In genomic region chr16:57564571-57565270, GRCh38 we compare ENCODE assay signal across 17 cellular contexts. TPM values are rescaled to one million over a fixed set of nuclear protein-coding genes. Genes with fewer than 3 reads are reported as not detected.
A peak's percentile ranks its signal among the peaks of the same experiment; 100 is the strongest.
DNase-seq lines count a peak whose midpoint lies in the region; ATAC-seq and TF ChIP-seq lines count a peak whose summit lies in the region.
"Had no signal": no experiment of that assay in that cellular context is flagged by ENCODE, and none has a peak within 500 bp of the region (broad histone marks: within the 10 kb centered on the region; RNA-seq: fewer than 3 reads in every experiment).

No MANE protein-coding gene starts in this region.

- peak overlapping the region; percentile 95 for H3K27ac Mint-ChIP-seq in stimulated activated effector memory CD8-positive, alpha-beta T cell treated with anti-CD3 and anti-CD28 coated beads, Interleukin-12 subunit alpha, Interleukin-12 subunit beta, amount 100 ng/mL, for 72 hours
- peak overlapping the region in 1 of 3 experiments; percentile 1; a peak in 2 of 7 replicates for H3K27ac Mint-ChIP-seq in H9
- H3K27ac Mint-ChIP-seq: activated B cell treated with CpG ODN at 0.5 μM for 24 hours, nephron progenitor cell had no signal

- peaks cover 20% of the 10 kb centered on the region for H3K27me3 Mint-ChIP-seq in H9 (ENCODE audit: low read depth)
- H3K27me3 Mint-ChIP-seq: activated B cell treated with CpG ODN at 0.5 μM for 24 hours, IgD-negative memory B cell had no signal

- H2BK15ac ChIP-seq in H9 (ENCODE audit: low read depth, low read length): no peak overlapping the region

- no peaks in the 10 kb centered on the region for H3K79me1 ChIP-seq in H9 (ENCODE audit: insufficient read depth, low read depth, low read length, poor library complexity, severe bottlenecking)

- H3K27me3 ChIP-seq in H9 (ENCODE audit: insufficient read depth, low read length): no peaks in the 10 kb centered on the region

- H3K23ac ChIP-seq in H9 (ENCODE audit: insufficient read length, low read depth, low read length): no peak overlapping the region

- no peak overlapping the region for H4K8ac ChIP-seq in H9 (replicated peaks; ENCODE audit: insufficient read length, low read depth, low read length)

- H2BK20ac ChIP-seq in H9 (ENCODE audit: low read depth, low read length, poor library complexity, severe bottlenecking): no peak overlapping the region

- H3K4me2 ChIP-seq in H9 (ENCODE audit: insufficient read depth, insufficient read length, low read length): no peak overlapping the region

- H3K14ac ChIP-seq in H9 (ENCODE audit: insufficient read depth, low read length): no peak overlapping the region

- no peaks in the 10 kb centered on the region for H3K4me1 ChIP-seq in H9 (ENCODE audit: insufficient read depth, low read length)
- H3K4me1 ChIP-seq: gastrocnemius medialis, tibial nerve had no signal

- no CpG with 5 or more reads among the region's 10 CpGs for WGBS in H9 (ENCODE audit: extremely low coverage, insufficient read length, low lambda C conversion rate)

- no peaks in the 10 kb centered on the region for H3K9me3 ChIP-seq in H9 (ENCODE audit: control insufficient read depth, low read depth, low read length)
- H3K9me3 ChIP-seq: gastrocnemius medialis had no signal

- H2BK120ac ChIP-seq in H9 (ENCODE audit: low read depth, low read length, poor library complexity, severe bottlenecking): no peak overlapping the region

- no peak overlapping the region for H2AK5ac ChIP-seq in H9 (ENCODE audit: insufficient read length, low read length)

- no peak overlapping the region for H2BK5ac ChIP-seq in H9 (ENCODE audit: insufficient read length, low read length)

- H4K20me1 ChIP-seq in H9 (ENCODE audit: control insufficient read depth, insufficient read depth, insufficient read length): no peaks in the 10 kb centered on the region

- no peak overlapping the region for H3K27ac ChIP-seq in H9 (ENCODE audit: insufficient read length, low read depth, low read length)
- H3K27ac ChIP-seq: gastrocnemius medialis, tibial nerve had no signal

- no peak overlapping the region for H4K91ac ChIP-seq in H9 (ENCODE audit: insufficient read length, low read depth, low read length)

- ATAC-seq in SK-N-SH treated with all-trans-retinoic acid at 6 μM for 48 hours: peak; percentile 48
- no peak for ATAC-seq in stimulated activated effector memory CD8-positive, alpha-beta T cell treated with anti-CD3 and anti-CD28 coated beads, Interleukin-12 subunit alpha, Interleukin-12 subunit beta, amount 100 ng/mL, for 72 hours
- ATAC-seq in HG03432 (IDR thresholded peaks at IDR 0.05; ENCODE audit: unreplicated experiment): no peak
- no peak for ATAC-seq in HG02798 (IDR thresholded peaks at IDR 0.05; ENCODE audit: poor library complexity, unreplicated experiment)
- ATAC-seq: gastrocnemius medialis had no signal

- no peak overlapping the region for H3T11ph ChIP-seq in H9 (ENCODE audit: low read length)

- H2AFZ ChIP-seq in H9 (ENCODE audit: low read length): no peak overlapping the region

- H3K4ac ChIP-seq in H9 (ENCODE audit: low read depth, low read length): no peak overlapping the region

- H2BK12ac ChIP-seq in H9 (ENCODE audit: insufficient read length, low read depth, low read length): no peak overlapping the region

- H3K9me3 Mint-ChIP-seq in stimulated activated effector memory CD8-positive, alpha-beta T cell treated with anti-CD3 and anti-CD28 coated beads, Interleukin-12 subunit alpha, Interleukin-12 subunit beta, amount 100 ng/mL, for 72 hours: peaks cover 11% of the 10 kb centered on the region
- H3K9me3 Mint-ChIP-seq in H9: peaks cover 17 to 30% of the 10 kb centered on the region in 2 experiments
- H3K9me3 Mint-ChIP-seq: IgD-negative memory B cell had no signal

- no peak overlapping the region for H3K18ac ChIP-seq in H9 (ENCODE audit: insufficient read length, low read depth, low read length)

- H3K79me2 ChIP-seq in H9 (ENCODE audit: insufficient read depth, low read length): no peaks in the 10 kb centered on the region

- no peak overlapping the region for H3K4me3 Mint-ChIP-seq in stimulated activated effector memory CD8-positive, alpha-beta T cell treated with anti-CD3 and anti-CD28 coated beads, Interleukin-12 subunit alpha, Interleukin-12 subunit beta, amount 100 ng/mL, for 72 hours
- H3K4me3 Mint-ChIP-seq in H9: no peak overlapping the region
- H3K4me3 Mint-ChIP-seq: activated B cell treated with CpG ODN at 0.5 μM for 24 hours, IgD-negative memory B cell, nephron progenitor cell had no signal

- H3K9ac ChIP-seq in H9 (ENCODE audit: extremely low read depth, insufficient read length, low read length): no peak overlapping the region

- no peak for TF ChIP-seq CTCF in fibroblast of mammary gland (conservative IDR thresholded peaks at IDR 0.05; ENCODE audit: control insufficient read depth, insufficient read depth, low read depth, low read length)
- TF ChIP-seq CTCF in H9 (conservative IDR thresholded peaks at IDR 0.05): no peak

- H4K5ac ChIP-seq in H9 (ENCODE audit: insufficient read length, low read depth, low read length): no peak overlapping the region

- peaks cover 100% of the 10 kb centered on the region for H3K36me3 Mint-ChIP-seq in stimulated activated effector memory CD8-positive, alpha-beta T cell treated with anti-CD3 and anti-CD28 coated beads, Interleukin-12 subunit alpha, Interleukin-12 subunit beta, amount 100 ng/mL, for 72 hours
- peaks cover 23 to 34% (median 27%) of the 10 kb centered on the region in 3 experiments for H3K36me3 Mint-ChIP-seq in H9 (ENCODE audit: insufficient read depth in 1 of 3, low read depth in 3 of 3)

- peak; percentile 46 for DNase-seq in activated CD8-positive, alpha-beta memory T cell treated with anti-CD3 and anti-CD28 coated beads for 24 hours
- no peak for DNase-seq in activated CD8-positive, alpha-beta memory T cell treated with anti-CD3 and anti-CD28 coated beads, Interleukin-2, amount 50 U/mL, for 4 hours
- peak; percentile 51 for DNase-seq in fibroblast of mammary gland (ENCODE audit: low read depth)
- DNase-seq in stimulated activated effector memory CD8-positive, alpha-beta T cell treated with anti-CD3 and anti-CD28 coated beads, Interleukin-12 subunit alpha, Interleukin-12 subunit beta, amount 100 ng/mL, for 72 hours (ENCODE audit: low spot score in 2 of 2): no peak
- DNase-seq in H9: no peak
- DNase-seq: activated B cell treated with CpG ODN at 0.5 μM for 24 hours; activated effector memory CD4-positive, alpha-beta T cell treated with Interleukin-2 at 50 U/mL for 16 hours; gastrocnemius medialis; GOT3; NCI-H1694; nephron progenitor cell; small intestine had no signal

- H3K4me3 ChIP-seq in fibroblast of mammary gland (ENCODE audit: control insufficient read depth, low read depth, low read length): no peak overlapping the region
- H3K4me3 ChIP-seq: gastrocnemius medialis, tibial nerve had no signal

- H3K4me1 Mint-ChIP-seq in stimulated activated effector memory CD8-positive, alpha-beta T cell treated with anti-CD3 and anti-CD28 coated beads, Interleukin-12 subunit alpha, Interleukin-12 subunit beta, amount 100 ng/mL, for 72 hours: peaks cover 83% of the 10 kb centered on the region
- peaks cover 0 to 4% of the 10 kb centered on the region in 2 experiments; a peak in 1 of 4 replicates for H3K4me1 Mint-ChIP-seq in H9

- H3K56ac ChIP-seq in H9 (ENCODE audit: insufficient read length, low read depth, low read length): no peak overlapping the region

- no peaks in the 10 kb centered on the region for H3K23me2 ChIP-seq in H9 (ENCODE audit: insufficient read length, low read depth, low read length, poor library complexity, severe bottlenecking)

TF ChIP-seq in SK-N-SH treated with all-trans-retinoic acid at 6 μM for 48 hours, 23 proteins besides CTCF, POLR2A, EP300 and RAD21 (continues in another document):
- TF ChIP-seq GLIS3 (CRISPR knock-in tag; IDR thresholded peaks at IDR 0.05) (no peak), ZFP3 (CRISPR knock-in tag; IDR thresholded peaks at IDR 0.05) (no peak), PPARA (CRISPR knock-in tag; IDR thresholded peaks at IDR 0.05; ENCODE audit: borderline replicate concordance) (no peak), ZNF8 (CRISPR knock-in tag; IDR thresholded peaks at IDR 0.05) (no peak), TSHZ2 (CRISPR knock-in tag; IDR thresholded peaks at IDR 0.05) (no peak), RARB (CRISPR knock-in tag; IDR thresholded peaks at IDR 0.05) (no peak)
- TF ChIP-seq, protein P1, sequence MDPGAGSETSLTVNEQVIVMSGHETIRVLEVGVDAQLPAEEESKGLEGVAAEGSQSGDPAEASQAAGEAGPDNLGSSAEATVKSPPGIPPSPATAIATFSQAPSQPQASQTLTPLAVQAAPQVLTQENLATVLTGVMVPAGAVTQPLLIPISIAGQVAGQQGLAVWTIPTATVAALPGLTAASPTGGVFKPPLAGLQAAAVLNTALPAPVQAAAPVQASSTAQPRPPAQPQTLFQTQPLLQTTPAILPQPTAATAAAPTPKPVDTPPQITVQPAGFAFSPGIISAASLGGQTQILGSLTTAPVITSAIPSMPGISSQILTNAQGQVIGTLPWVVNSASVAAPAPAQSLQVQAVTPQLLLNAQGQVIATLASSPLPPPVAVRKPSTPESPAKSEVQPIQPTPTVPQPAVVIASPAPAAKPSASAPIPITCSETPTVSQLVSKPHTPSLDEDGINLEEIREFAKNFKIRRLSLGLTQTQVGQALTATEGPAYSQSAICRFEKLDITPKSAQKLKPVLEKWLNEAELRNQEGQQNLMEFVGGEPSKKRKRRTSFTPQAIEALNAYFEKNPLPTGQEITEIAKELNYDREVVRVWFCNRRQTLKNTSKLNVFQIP (CRISPR knock-in tag; IDR thresholded peaks at IDR 0.05; ENCODE audit: borderline replicate concordance, low read depth): no peak

RNA-seq across cellular contexts. Expression of gene ADGRG5, which starts 22.3 kb away (rescaled TPM):
- 11.7 and 12.1 TPM in 2 replicates for total RNA-seq in H9 (2021)
- total RNA-seq: gastrocnemius medialis had no signal

RNA-seq across cellular contexts. Expression of gene CCDC102A, which starts 28.4 kb away (rescaled TPM):
- 6.6 and 8.2 TPM in 2 replicates for total RNA-seq in H9 (2021)

Comparison
In these comparisons a context has a peak if more than half of its experiments do, and no peak if none do; other contexts are left out.
1. DNase-seq: peak in activated CD8-positive, alpha-beta memory T cell treated with anti-CD3 and anti-CD28 coated beads for 24 hours (single experiment) and fibroblast of mammary gland (single experiment); none in activated CD8-positive, alpha-beta memory T cell treated with anti-CD3 and anti-CD28 coated beads, Interleukin-2, amount 50 U/mL, for 4 hours (single experiment), stimulated activated effector memory CD8-positive, alpha-beta T cell treated with anti-CD3 and anti-CD28 coated beads, Interleukin-12 subunit alpha, Interleukin-12 subunit beta, amount 100 ng/mL, for 72 hours (0 of 2) and H9 (single experiment).